ENCODE assay signal across 8 cellular contexts in the genomic region with DNA sequence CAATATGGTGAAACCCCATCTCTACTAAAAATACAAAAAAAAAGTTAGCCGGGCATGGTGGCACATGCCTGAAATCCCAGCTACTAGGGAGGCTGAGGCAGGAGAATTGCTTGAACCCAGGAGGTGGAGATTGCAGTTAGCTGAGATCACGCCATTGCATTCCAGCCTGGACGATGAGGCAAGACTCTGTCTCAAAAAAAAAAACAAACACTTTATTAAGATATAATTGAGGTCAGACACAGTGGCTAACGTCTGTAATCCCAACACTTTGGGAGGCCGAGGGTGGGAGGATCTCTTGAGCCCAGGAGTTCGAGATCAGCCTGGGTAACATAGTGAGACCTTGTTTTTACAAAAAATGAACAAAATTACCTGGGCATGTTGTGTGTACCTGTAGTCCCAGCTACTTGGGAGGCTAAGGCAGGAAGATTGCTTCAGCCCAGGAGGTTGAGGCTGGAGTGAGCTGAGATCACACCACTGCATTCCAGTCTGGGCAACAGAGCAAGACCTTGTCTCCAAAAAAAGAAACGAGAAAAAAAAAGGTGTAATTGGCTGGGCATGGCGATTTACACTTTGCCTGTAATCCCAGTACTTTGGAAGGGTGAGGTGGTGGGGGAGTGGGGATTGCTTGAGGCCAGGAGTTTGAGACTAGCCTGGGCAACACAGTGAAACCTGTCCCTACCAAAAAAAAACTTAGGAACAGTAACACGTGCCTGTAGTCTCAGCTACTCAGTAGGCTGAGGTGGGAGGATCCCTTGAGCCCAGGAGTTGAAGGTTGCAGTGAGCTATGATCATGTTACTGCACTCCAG. TPM values are rescaled to one million over a fixed set of nuclear protein-coding genes. Genes with fewer than 3 reads are reported as not detected.
DNase-seq lines count a peak whose midpoint lies in the region; ATAC-seq and TF ChIP-seq lines count a peak whose summit lies in the region.
"Not testable (repeated sequence)": the region's sequence is repeated elsewhere in the genome, so short reads cannot be mapped to it uniquely, and the experiment has no call there.

No MANE protein-coding gene starts in this region.

- not testable (repeated sequence) for H3K9me3 ChIP-seq in MM.1S (replicated peaks; ENCODE audit: insufficient read depth, low read length); osteoblast (ENCODE audit: low read depth, low read length)

- H3K27ac ChIP-seq in MM.1S (ENCODE audit: low read length): peak overlapping the region; percentile 83; the same call in 1 of the 2 replicates
- not testable (repeated sequence) for H3K27ac ChIP-seq in osteoblast (ENCODE audit: low read depth, low read length)

- not testable (repeated sequence) for H3K27me3 ChIP-seq in MM.1S (replicated peaks; ENCODE audit: insufficient read depth, low read length); osteoblast (ENCODE audit: insufficient read depth, low read length)

- H3K9ac ChIP-seq in MM.1S (ENCODE audit: low read length): not testable (repeated sequence)

- peaks cover 95% of the 10 kb centered on the region for H3K79me2 ChIP-seq in MM.1S (ENCODE audit: low read length)
- H3K79me2 ChIP-seq in osteoblast (ENCODE audit: insufficient read depth, low read length): peaks cover 72% of the 10 kb centered on the region

- H4K20me1 ChIP-seq in MM.1S (ENCODE audit: insufficient read depth, low read length): not testable (repeated sequence)
- peaks cover 23% of the 10 kb centered on the region for H4K20me1 ChIP-seq in osteoblast (ENCODE audit: insufficient read depth, low read length)

- not testable (repeated sequence) for H3K4me3 ChIP-seq in MM.1S (ENCODE audit: low read length); choroid plexus epithelial cell (ENCODE audit: low read depth, low read length); osteoblast (ENCODE audit: insufficient read depth, low read length)

- not testable (repeated sequence) for H2AFZ ChIP-seq in MM.1S (ENCODE audit: low read length); osteoblast (ENCODE audit: low read length)

- not testable (repeated sequence) for H3K27me3 Mint-ChIP-seq in WTC11 (ENCODE audit: low read depth); stimulated activated naive B cell treated with anti-CD40 and anti-IgM and Interleukin-4, amounts not matched to agents 10 μg/mL and 1 μg/mL and 100 μg/mL, for 72 hours

- intact Hi-C loops in left ventricle myocardium superior (cut with micrococcal nuclease): not testable (repeated sequence)

- peak overlapping the region; percentile 23; the same call in 1 of the 2 replicates for H3K4me2 ChIP-seq in MM.1S (ENCODE audit: low read depth, low read length)
- H3K4me2 ChIP-seq in osteoblast (ENCODE audit: insufficient read depth, low read length): not testable (repeated sequence)

- peaks cover 35% of the 10 kb centered on the region for H3K36me3 Mint-ChIP-seq in WTC11
- peaks cover 39 to 68% of the 10 kb centered on the region in 2 donors for H3K36me3 Mint-ChIP-seq in stimulated activated naive B cell treated with anti-CD40 and anti-IgM and Interleukin-4, amounts not matched to agents 10 μg/mL and 1 μg/mL and 100 μg/mL, for 72 hours

- H3K4me1 ChIP-seq in MM.1S (ENCODE audit: low read length): peaks cover 52% of the 10 kb centered on the region
- H3K4me1 ChIP-seq in osteoblast (ENCODE audit: insufficient read depth, low read length): peaks cover 13% of the 10 kb centered on the region

- not testable (repeated sequence) for H3K4me3 Mint-ChIP-seq in WTC11; stimulated activated naive B cell treated with anti-CD40 and anti-IgM and Interleukin-4, amounts not matched to agents 10 μg/mL and 1 μg/mL and 100 μg/mL, for 72 hours

- CTCF ChIA-PET in WTC11 (lab: Charles Lee): interaction anchor here (1.1 to 3.0 kb wide), 2 partner anchors 19 to 23 kb away, joined by 3 to 8 read pairs; no protein-coding TSS in a partner anchor

- POLR2A ChIA-PET in WTC11 (lab: Charles Lee): not testable (repeated sequence)

- H3K4me1 Mint-ChIP-seq in WTC11: peaks cover 33% of the 10 kb centered on the region
- peaks cover 60 to 72% of the 10 kb centered on the region in 2 donors for H3K4me1 Mint-ChIP-seq in stimulated activated naive B cell treated with anti-CD40 and anti-IgM and Interleukin-4, amounts not matched to agents 10 μg/mL and 1 μg/mL and 100 μg/mL, for 72 hours

- peak overlapping the region; percentile 69; the same call in 1 of the 2 replicates for H3K27ac Mint-ChIP-seq in WTC11
- H3K27ac Mint-ChIP-seq in stimulated activated naive B cell treated with anti-CD40 and anti-IgM and Interleukin-4, amounts not matched to agents 10 μg/mL and 1 μg/mL and 100 μg/mL, for 72 hours: peak overlapping the region; percentile 69

- H3K9me2 ChIP-seq in MM.1S (replicated peaks; ENCODE audit: insufficient read depth, low read length): not testable (repeated sequence)

- H3F3A ChIP-seq in MM.1S (ENCODE audit: insufficient read depth, low read length): peaks cover 10% of the 10 kb centered on the region; the same call in 1 of the 2 replicates

- not testable (repeated sequence) for DNase-seq in MM.1S; WTC11 (ENCODE audit: low spot score); left ventricle myocardium superior; stimulated activated naive B cell treated with anti-CD40 and anti-IgM and Interleukin-4, amounts not matched to agents 10 μg/mL and 1 μg/mL and 100 μg/mL, for 72 hours
- DNase-seq in amniotic epithelial cell (ENCODE audit: low read depth) (peak; percentile 61), choroid plexus epithelial cell (ENCODE audit: low read depth) (peak; percentile 48), left kidney (ENCODE audit: low read depth, low spot score) (peak; percentile 39), osteoblast (ENCODE audit: insufficient read length, low spot score, missing footprints) (peak; percentile 48)

- not testable (repeated sequence) for H3K36me3 ChIP-seq in MM.1S (replicated peaks; ENCODE audit: insufficient read depth, low read length); osteoblast (ENCODE audit: insufficient read depth, low read length)

- not testable (repeated sequence) for TF ChIP-seq CTCF in MM.1S (IDR thresholded peaks at IDR 0.05; ENCODE audit: low read length); WTC11 (IDR thresholded peaks at IDR 0.05); choroid plexus epithelial cell (conservative IDR thresholded peaks at IDR 0.05; ENCODE audit: low read depth, low read length); osteoblast (IDR thresholded peaks at IDR 0.05; ENCODE audit: extremely low read depth, low read depth, low read length)

- not testable (repeated sequence) for ATAC-seq in WTC11; stimulated activated naive B cell treated with anti-CD40 and anti-IgM and Interleukin-4, amounts not matched to agents 10 μg/mL and 1 μg/mL and 100 μg/mL, for 72 hours (replicated peaks)
- peak; percentile 24 for ATAC-seq in left ventricle myocardium superior

- not testable (repeated sequence) for H3K9me3 Mint-ChIP-seq in WTC11; stimulated activated naive B cell treated with anti-CD40 and anti-IgM and Interleukin-4, amounts not matched to agents 10 μg/mL and 1 μg/mL and 100 μg/mL, for 72 hours

RNA-seq across cellular contexts. Expression of gene MTMR12, which starts 16.6 kb away (rescaled TPM):
- 34.9 to 42.7 TPM (median 37.2 TPM) in 3 replicates for total RNA-seq in WTC11 (2021)
- total RNA-seq in left ventricle myocardium superior: 17.4 TPM
- 17.7 and 20.6 TPM in 2 replicates for total RNA-seq in osteoblast
